18 cellular contexts compared by ENCODE assay signal in genomic region chr13:29537736-29538624, GRCh38. TPM values are rescaled to one million over a fixed set of nuclear protein-coding genes. Genes with fewer than 3 reads are reported as not detected.
DNase-seq lines count a peak whose midpoint lies in the region; ATAC-seq and TF ChIP-seq lines count a peak whose summit lies in the region.
"Had no signal": no experiment of that assay in that cellular context is flagged by ENCODE, and none has a peak within 500 bp of the region (broad histone marks: within the 10 kb centered on the region; RNA-seq: fewer than 3 reads in every experiment).

No MANE protein-coding gene starts in this region.

- peaks cover 27% of the 10 kb centered on the region for H3K4me1 Mint-ChIP-seq in activated naive CD4-positive, alpha-beta T cell treated with anti-CD3 and anti-CD28 coated beads, Interleukin-2, amount 50 U/mL, for 24 hours

- DNase-seq in activated naive CD4-positive, alpha-beta T cell treated with Interleukin-2 at 50 U/mL for 16 hours: no peak
- DNase-seq in left colon: no peak
- no peak for DNase-seq in uterus
- DNase-seq in NCI-H187 (lab: John Stamatoyannopoulos, UW): no peak
- DNase-seq in NCI-H82 (lab: John Stamatoyannopoulos, UW): no peak
- no peak for DNase-seq in HCEC 1CT
- DNase-seq: activated CD4-positive, CD25-positive, alpha-beta regulatory T cell treated with anti-CD3 and anti-CD28 coated beads, Interleukin-2, amount 50 U/mL, for 72 hours; activated T-cell treated with anti-CD3 and anti-CD28 coated beads, Interleukin-2, amount 50 U/mL, for 1 hour; amygdala; Calu3; foreskin melanocyte; naive thymus-derived CD4-positive, alpha-beta T cell; NCI-H1417; SHP77 treated with DMSO at 0.1 percent for 48 hours; stimulated activated naive CD8-positive, alpha-beta T cell treated with anti-CD3 and anti-CD28 coated beads, Interleukin-15, amount 100 ng/mL, for 72 hours had no signal

- peak overlapping the region; percentile 67 for H3K27ac ChIP-seq in VCaP
- peak overlapping the region; percentile 42 to 48 for H3K27ac ChIP-seq in uterus

- no peak overlapping the region for H3K4me3 Mint-ChIP-seq in activated naive CD4-positive, alpha-beta T cell treated with anti-CD3 and anti-CD28 coated beads, Interleukin-2, amount 50 U/mL, for 24 hours
- H3K4me3 Mint-ChIP-seq: naive thymus-derived CD4-positive, alpha-beta T cell; stimulated activated naive CD8-positive, alpha-beta T cell treated with anti-CD3 and anti-CD28 coated beads, Interleukin-15, amount 100 ng/mL, for 72 hours had no signal

- intact Hi-C loops in left colon (cut with DNase I, micrococcal nuclease): no loop called here
- intact Hi-C loops in uterus (cut with DNase I; ENCODE audit: low total_unique reads): no loop called here

- H3K4me3 ChIP-seq in uterus: no peak overlapping the region

- peak; percentile 74 for ATAC-seq in left colon
- ATAC-seq: HCT116; naive thymus-derived CD4-positive, alpha-beta T cell; stimulated activated naive CD8-positive, alpha-beta T cell treated with anti-CD3 and anti-CD28 coated beads, Interleukin-15, amount 100 ng/mL, for 72 hours had no signal

- no peak for TF ChIP-seq CTCF in VCaP (conservative IDR thresholded peaks at IDR 0.05)
- TF ChIP-seq CTCF in uterus (IDR thresholded peaks at IDR 0.05): no peak

- peaks cover 16% of the 10 kb centered on the region for H3K36me3 Mint-ChIP-seq in activated naive CD4-positive, alpha-beta T cell treated with anti-CD3 and anti-CD28 coated beads, Interleukin-2, amount 50 U/mL, for 24 hours

- H3K27me3 ChIP-seq in uterus: no peaks in the 10 kb centered on the region

- TF ChIP-seq POLR2A in uterus (IDR thresholded peaks at IDR 0.05): no peak

- no peaks in the 10 kb centered on the region for H3K9me3 ChIP-seq in uterus

- no peaks in the 10 kb centered on the region for H3K9me3 Mint-ChIP-seq in activated naive CD4-positive, alpha-beta T cell treated with anti-CD3 and anti-CD28 coated beads, Interleukin-2, amount 50 U/mL, for 24 hours
- H3K9me3 Mint-ChIP-seq: naive thymus-derived CD4-positive, alpha-beta T cell; stimulated activated naive CD8-positive, alpha-beta T cell treated with anti-CD3 and anti-CD28 coated beads, Interleukin-15, amount 100 ng/mL, for 72 hours had no signal

- H3K27me3 Mint-ChIP-seq in activated naive CD4-positive, alpha-beta T cell treated with anti-CD3 and anti-CD28 coated beads, Interleukin-2, amount 50 U/mL, for 24 hours: no peaks in the 10 kb centered on the region
- H3K27me3 Mint-ChIP-seq: naive thymus-derived CD4-positive, alpha-beta T cell; stimulated activated naive CD8-positive, alpha-beta T cell treated with anti-CD3 and anti-CD28 coated beads, Interleukin-15, amount 100 ng/mL, for 72 hours had no signal

- H3K36me3 ChIP-seq in uterus: no peaks in the 10 kb centered on the region

- H3K27ac Mint-ChIP-seq in activated naive CD4-positive, alpha-beta T cell treated with anti-CD3 and anti-CD28 coated beads, Interleukin-2, amount 50 U/mL, for 24 hours: peak overlapping the region; percentile 64

- H3K4me1 ChIP-seq in uterus: no peaks in the 10 kb centered on the region

RNA-seq across cellular contexts. Expression of gene SLC7A1, which starts 57.5 kb away (rescaled TPM):
- total RNA-seq in left colon: 10 to 100 TPM; 39.9 to 56.9 TPM
- total RNA-seq in uterus: 10 to 100 TPM in 2 of 4 donors, 1 to 10 TPM in 2; 4.1 to 39.0 (median 10.8) TPM
